ENCODE assay signal across 1 cellular context in genomic region chrX:48972214-48973164, GRCh38.
TF ChIP-seq lines count a peak whose summit lies in the region.

No MANE protein-coding gene starts in this region.

TF ChIP-seq in IMR-90, 13 proteins besides CTCF, POLR2A, EP300 and RAD21 (continued from another document):
- TF ChIP-seq NFE2L2 (IDR thresholded peaks at IDR 0.05; ENCODE audit: low read depth, low read length) (no peak), SMC3 (IDR thresholded peaks at IDR 0.05; ENCODE audit: low read depth, low read length) (peak; percentile 7; the same call in 1 of the 2 replicates), RFX5 (IDR thresholded peaks at IDR 0.05; ENCODE audit: low read depth, low read length) (no peak), MAZ (IDR thresholded peaks at IDR 0.05; ENCODE audit: borderline replicate concordance, low read depth, low read length) (no peak), FOS (IDR thresholded peaks at IDR 0.05; ENCODE audit: low read depth, low read length) (no peak)
TF ChIP-seq in IMR-90: peak in this region for 1.
